Comparison of ENCODE assay signal across 18 cellular contexts in the genomic region with DNA sequence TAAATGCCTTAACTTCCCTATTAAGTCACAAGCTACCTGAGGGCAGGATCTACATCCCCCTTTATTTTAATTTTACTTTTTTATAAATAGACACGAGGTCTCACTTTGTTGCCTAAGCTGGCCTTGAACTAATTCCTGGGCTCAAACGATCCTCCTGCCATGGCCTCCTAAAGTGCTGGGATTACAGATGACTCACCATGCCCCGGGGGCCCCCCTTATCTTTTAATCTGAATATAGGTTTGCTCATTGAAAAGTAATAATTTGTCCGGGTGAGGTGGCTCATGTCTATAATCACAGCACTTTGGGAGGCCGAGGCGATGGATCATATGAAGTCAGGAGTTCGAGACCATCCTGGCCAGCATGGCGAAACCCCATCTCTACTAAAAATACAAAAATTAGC. TPM values are rescaled to one million over a fixed set of nuclear protein-coding genes. Genes with fewer than 3 reads are reported as not detected.
"Had no signal": no experiment of that assay in that cellular context is flagged by ENCODE, and none has a peak within 500 bp of the region (broad histone marks: within the 10 kb centered on the region; RNA-seq: fewer than 3 reads in every experiment).

No MANE protein-coding gene starts in this region.

- H3K27ac Mint-ChIP-seq: activated naive CD8-positive, alpha-beta T cell; activated T-cell treated with anti-CD3 and anti-CD28 coated beads, Interleukin-2, amount 50 U/mL, for 72 hours; effector memory CD8-positive, alpha-beta T cell; T-helper 17 cell had no signal

- H3K36me3 ChIP-seq: gastrocnemius medialis, pancreas, transverse colon had no signal

- H3K9me3 Mint-ChIP-seq: activated T-cell treated with anti-CD3 and anti-CD28 coated beads, Interleukin-2, amount 50 U/mL, for 72 hours; effector memory CD8-positive, alpha-beta T cell had no signal

- H3K27me3 ChIP-seq: gastrocnemius medialis, pancreas, transverse colon had no signal

- H3K27ac ChIP-seq: skin epidermis, transverse colon had no signal

- DNase-seq: activated CD4-positive, alpha-beta T cell treated with anti-CD3 and anti-CD28 coated beads for 4 hours; activated CD8-positive, alpha-beta memory T cell treated with anti-CD3 and anti-CD28 coated beads, Interleukin-2, amount 50 U/mL, for 48 hours; activated gamma-delta T cell treated with Interleukin-2 at 50 U/mL for 16 hours; activated T-cell treated with anti-CD3 and anti-CD28 coated beads, Interleukin-2, amount 50 U/mL, for 72 hours; effector memory CD8-positive, alpha-beta T cell; gastrocnemius medialis; midbrain; pancreas; retina; stimulated activated CD4-positive, alpha-beta T cell treated with anti-CD3 and anti-CD28 coated beads, Interleukin-4, amount 100 ng/mL, for 4 hours; stimulated activated CD8-positive, alpha-beta memory T cell treated with anti-CD3 and anti-CD28 coated beads, Interleukin-4, amount 100 ng/mL, for 48 hours; stimulated activated naive CD4-positive, alpha-beta T cell treated with Interleukin-2 at 50 U/mL for 16 hours; substantia nigra; T-helper 17 cell had no signal

- H3K36me3 Mint-ChIP-seq: activated naive CD8-positive, alpha-beta T cell had no signal

- ATAC-seq: activated T-cell treated with anti-CD3 and anti-CD28 coated beads, Interleukin-2, amount 50 U/mL, for 72 hours; effector memory CD8-positive, alpha-beta T cell; gastrocnemius medialis; pancreas; T-helper 17 cell had no signal

- H3K27me3 Mint-ChIP-seq: activated naive CD8-positive, alpha-beta T cell; effector memory CD8-positive, alpha-beta T cell; T-helper 17 cell had no signal

- H3K4me3 Mint-ChIP-seq: activated naive CD8-positive, alpha-beta T cell; activated T-cell treated with anti-CD3 and anti-CD28 coated beads, Interleukin-2, amount 50 U/mL, for 72 hours; effector memory CD8-positive, alpha-beta T cell; T-helper 17 cell had no signal

- H3K4me3 ChIP-seq: gastrocnemius medialis, lung, pancreas, skin epidermis, transverse colon had no signal

RNA-seq across cellular contexts. Expression of a gene that starts 14.2 kb away (rescaled TPM):
- total RNA-seq: T-helper 17 cell had no signal
